In the genomic region with DNA sequence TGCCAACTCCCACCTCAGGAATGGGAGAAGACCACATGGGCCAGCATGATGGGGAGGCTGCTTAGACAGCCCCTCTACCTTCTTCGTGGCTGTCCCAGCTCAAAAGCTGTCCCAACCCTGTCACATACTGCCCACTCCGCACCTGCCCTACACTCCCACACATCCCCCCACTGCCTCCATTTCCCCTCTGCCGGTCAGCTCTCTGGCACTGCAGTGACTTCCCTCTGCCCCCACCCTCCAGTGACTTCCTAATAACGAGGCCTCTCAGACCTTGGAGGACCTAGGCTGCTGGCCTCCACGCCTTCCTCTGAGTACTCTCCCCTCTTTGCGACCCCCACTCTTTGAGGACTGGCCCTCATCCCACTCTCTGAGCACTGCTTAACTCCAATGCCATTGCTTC, we compare ENCODE assay signal across 22 cellular contexts. TPM values are rescaled to one million over a fixed set of nuclear protein-coding genes. Genes with fewer than 3 reads are reported as not detected.
DNase-seq lines count a peak whose midpoint lies in the region; ATAC-seq and TF ChIP-seq lines count a peak whose summit lies in the region.
"Had no signal": no experiment of that assay in that cellular context is flagged by ENCODE, and none has a peak within 500 bp of the region (broad histone marks: within the 10 kb centered on the region; RNA-seq: fewer than 3 reads in every experiment).

No MANE protein-coding gene starts in this region.

- H4K20me1 ChIP-seq in BLaER1 = peaks cover 6% of the 10 kb centered on the region; the same call in 1 of the 2 replicates

- H2BK15ac ChIP-seq in neuronal stem cell (ENCODE audit: low read length) = no peak overlapping the region

- H4K91ac ChIP-seq in neuronal stem cell (ENCODE audit: low read depth, low read length, poor library complexity) (no peak overlapping the region), trophoblast cell (ENCODE audit: low read depth, low read length) (no peak overlapping the region)

- H3K4me3 ChIP-seq in BLaER1 (no peak overlapping the region), HL-60 (replicated peaks; ENCODE audit: insufficient read depth, low read length) (no peak overlapping the region), neuronal stem cell (ENCODE audit: low read length in 2 of 2) (no peak overlapping the region), trophoblast cell (ENCODE audit: low read depth, low read length) (no peak overlapping the region)
- H3K4me3 ChIP-seq: A549, K562, PC-9, SJCRH30 had no signal

- no peaks in the 10 kb centered on the region for H3K9me3 Mint-ChIP-seq in dendritic cell treated with granulocyte-macrophage colony-stimulating factor and Interleukin-4, amounts not matched to agents 40 ng/mL and 50 ng/mL, for 4 days
- H3K9me3 Mint-ChIP-seq: CD14-positive monocyte had no signal

- H3K27me3 Mint-ChIP-seq in dendritic cell treated with granulocyte-macrophage colony-stimulating factor and Interleukin-4, amounts not matched to agents 40 ng/mL and 50 ng/mL, for 4 days = no peaks in the 10 kb centered on the region

- H4K8ac ChIP-seq in neuronal stem cell (ENCODE audit: low read depth, low read length) (no peak overlapping the region), trophoblast cell (ENCODE audit: low read depth, low read length) (no peak overlapping the region)

- H2BK120ac ChIP-seq in neuronal stem cell (ENCODE audit: low read depth, low read length) = no peak overlapping the region
- H2BK120ac ChIP-seq in trophoblast cell (ENCODE audit: insufficient read depth, low read length, poor library complexity) = no peak overlapping the region

- no peak overlapping the region for H2AK5ac ChIP-seq in neuronal stem cell (ENCODE audit: low read depth, low read length)
- H2AK5ac ChIP-seq in trophoblast cell (ENCODE audit: low read length) = no peak overlapping the region

- WGBS in neuronal stem cell (ENCODE audit: extremely low coverage in 2 of 2, insufficient read length in 2 of 2, insufficient replicate concordance in 1 of 2), 2 donors = no CpG with 5 or more reads among the region's 6 CpGs
- no CpG with 5 or more reads among the region's 6 CpGs for WGBS in trophoblast cell (ENCODE audit: extremely low coverage, insufficient coverage, insufficient read length)

- peak overlapping the region; percentile 18 for H3K27ac Mint-ChIP-seq in dendritic cell treated with granulocyte-macrophage colony-stimulating factor and Interleukin-4, amounts not matched to agents 40 ng/mL and 50 ng/mL, for 4 days

- no peak for TF ChIP-seq CTCF in HL-60 (IDR thresholded peaks at IDR 0.05; ENCODE audit: insufficient read depth, low read length)

- no peaks in the 10 kb centered on the region for H3K79me1 ChIP-seq in neuronal stem cell (ENCODE audit: low read depth, low read length)
- H3K79me1 ChIP-seq in trophoblast cell (ENCODE audit: low read length) = no peaks in the 10 kb centered on the region

- H3K23ac ChIP-seq in neuronal stem cell (ENCODE audit: low read depth, low read length, poor library complexity) (no peak overlapping the region), trophoblast cell (ENCODE audit: low read length) (no peak overlapping the region)

- H3K79me2 ChIP-seq in trophoblast cell (ENCODE audit: control insufficient read depth, insufficient read depth, low read length, poor library complexity) = no peaks in the 10 kb centered on the region

- no peaks in the 10 kb centered on the region for H3K36me3 Mint-ChIP-seq in dendritic cell treated with granulocyte-macrophage colony-stimulating factor and Interleukin-4, amounts not matched to agents 40 ng/mL and 50 ng/mL, for 4 days (ENCODE audit: low read depth)
- H3K36me3 Mint-ChIP-seq: CD14-positive monocyte had no signal

- H4K12ac ChIP-seq in trophoblast cell (ENCODE audit: low read depth, low read length) = no peak overlapping the region

- H3K4me3 Mint-ChIP-seq in dendritic cell treated with granulocyte-macrophage colony-stimulating factor and Interleukin-4, amounts not matched to agents 40 ng/mL and 50 ng/mL, for 4 days = no peak overlapping the region

- no peak overlapping the region for H3K14ac ChIP-seq in neuronal stem cell (ENCODE audit: low read length)
- no peak overlapping the region for H3K14ac ChIP-seq in trophoblast cell (ENCODE audit: low read length)

- H3K9me3 ChIP-seq in BLaER1 (no peaks in the 10 kb centered on the region), neuronal stem cell (replicated peaks in 1 of 2; ENCODE audit: control insufficient read depth in 2 of 2, insufficient read depth in 1 of 2, low read depth in 1 of 2, low read length in 2 of 2) (no peaks in the 10 kb centered on the region), trophoblast cell (ENCODE audit: insufficient read depth, low read depth, low read length) (no peaks in the 10 kb centered on the region)
- H3K9me3 ChIP-seq: A549, SJCRH30 had no signal

- H2BK12ac ChIP-seq in neuronal stem cell (ENCODE audit: low read length) = no peak overlapping the region
- H2BK12ac ChIP-seq in trophoblast cell (ENCODE audit: low read length) = no peak overlapping the region

- no peak for DNase-seq in HL-60 (ENCODE audit: low read depth in 1 of 2, low spot score in 1 of 2)
- DNase-seq in neuronal stem cell (ENCODE audit: low spot score) = no peak
- no peak for DNase-seq in nucleus accumbens (lab: John Stamatoyannopoulos, UW)
- no peak for DNase-seq in NCI-H1417 (lab: John Stamatoyannopoulos, UW)
- DNase-seq in trophoblast cell = no peak
- DNase-seq: Calu3, DMS79 treated with DMSO at 0.1 percent for 48 hours, H7, MV-4-11, NCI-H1105 treated with DMSO at 0.1 percent for 48 hours, NCI-H2029, NCI-H526 treated with DMSO at 0.1 percent for 48 hours, PC-9, SJCRH30 had no signal

- H3K4me2 ChIP-seq in BLaER1 = peak overlapping the region; percentile 62; the same call in 1 of the 2 replicates
- H3K4me2 ChIP-seq in neuronal stem cell (ENCODE audit: insufficient read depth, low read length, poor library complexity, severe bottlenecking) = no peak overlapping the region
- no peak overlapping the region for H3K4me2 ChIP-seq in trophoblast cell (ENCODE audit: low read length)
- H3K4me2 ChIP-seq: A549, PC-9 had no signal

- H3K18ac ChIP-seq in neuronal stem cell (ENCODE audit: low read length) (peak overlapping the region; percentile 1), trophoblast cell (ENCODE audit: low read length) (no peak overlapping the region)

- H3K4me1 ChIP-seq in BLaER1 (peaks cover 54% of the 10 kb centered on the region), neuronal stem cell (ENCODE audit: control insufficient read depth in 2 of 2, insufficient read depth in 1 of 2, low read depth in 1 of 2, low read length in 2 of 2) (peaks cover 18 to 26% of the 10 kb centered on the region in 2 donors), trophoblast cell (ENCODE audit: control insufficient read depth in 1 of 2, insufficient read depth in 2 of 2, low read length in 2 of 2) (peaks cover 5 to 6% of the 10 kb centered on the region in 2 experiments)
- H3K4me1 ChIP-seq: A549, SJCRH30 had no signal

- H3K9ac ChIP-seq in BLaER1 = no peak overlapping the region
- no peak overlapping the region for H3K9ac ChIP-seq in neuronal stem cell (ENCODE audit: low read depth, low read length, poor library complexity)
- no peak overlapping the region for H3K9ac ChIP-seq in trophoblast cell (ENCODE audit: low read length)

- ATAC-seq in HG03469 (IDR thresholded peaks at IDR 0.05; ENCODE audit: unreplicated experiment) = no peak
- ATAC-seq: A549, K562, Right ventricle myocardium inferior, SK-N-SH treated with all-trans-retinoic acid at 6 μM for 48 hours had no signal

- H2BK5ac ChIP-seq in neuronal stem cell (ENCODE audit: low read length) = no peak overlapping the region
- no peak overlapping the region for H2BK5ac ChIP-seq in trophoblast cell (ENCODE audit: low read depth, low read length, poor library complexity)

- no peak overlapping the region for H3K4ac ChIP-seq in neuronal stem cell (ENCODE audit: low read length)
- H3K4ac ChIP-seq in trophoblast cell (ENCODE audit: low read depth, low read length) = no peak overlapping the region

- H3K36me3 ChIP-seq in BLaER1 (no peaks in the 10 kb centered on the region), neuronal stem cell (replicated peaks in 1 of 2; ENCODE audit: control insufficient read depth in 2 of 2, insufficient read depth in 2 of 2, low read length in 2 of 2) (no peaks in the 10 kb centered on the region), trophoblast cell (ENCODE audit: control insufficient read depth in 1 of 2, insufficient read depth in 2 of 2, low read length in 2 of 2) (no peaks in the 10 kb centered on the region)
- H3K36me3 ChIP-seq: SJCRH30 had no signal

- peaks cover 54% of the 10 kb centered on the region for H3K4me1 Mint-ChIP-seq in dendritic cell treated with granulocyte-macrophage colony-stimulating factor and Interleukin-4, amounts not matched to agents 40 ng/mL and 50 ng/mL, for 4 days (ENCODE audit: low read depth)

- intact Hi-C loops in dendritic cell treated with granulocyte-macrophage colony-stimulating factor and Interleukin-4, amounts not matched to agents 40 ng/mL and 50 ng/mL, for 4 days (cut with micrococcal nuclease) = no loop called here

- H3K27me3 ChIP-seq in BLaER1 (no peaks in the 10 kb centered on the region), HL-60 (ENCODE audit: insufficient read depth, poor library complexity, severe bottlenecking) (no peaks in the 10 kb centered on the region), neuronal stem cell (ENCODE audit: control insufficient read depth in 3 of 3, insufficient read depth in 3 of 3, low read depth in 1 of 3, low read length in 3 of 3) (no peaks in the 10 kb centered on the region), trophoblast cell (ENCODE audit: insufficient read depth, low read length) (no peaks in the 10 kb centered on the region)
- H3K27me3 ChIP-seq: SJCRH30 had no signal

- H2AFZ ChIP-seq in neuronal stem cell (ENCODE audit: low read length) (no peak overlapping the region), trophoblast cell (ENCODE audit: insufficient read depth, low read length, poor library complexity) (no peak overlapping the region)
- H2AFZ ChIP-seq: PC-9 had no signal

- no peak overlapping the region for H3K27ac ChIP-seq in BLaER1
- H3K27ac ChIP-seq in HL-60 (replicated peaks) = peak overlapping the region; percentile 89
- no peak overlapping the region for H3K27ac ChIP-seq in neuronal stem cell (replicated peaks; ENCODE audit: low read length)
- no peak overlapping the region for H3K27ac ChIP-seq in trophoblast cell (ENCODE audit: low read depth, low read length)
- H3K27ac ChIP-seq: A549, PC-9, SJCRH30 had no signal

RNA-seq across cellular contexts. Expression of a gene that starts 45.3 kb away (rescaled TPM):
- polyA plus RNA-seq in neuronal stem cell (2013, experiment 1 of 2) = 0.04 TPM
- 0.03 TPM for polyA plus RNA-seq in neuronal stem cell (2013, experiment 2 of 2)
- not detected in 2 replicates for polyA plus RNA-seq in trophoblast cell (2013)
- polyA plus RNA-seq: K562 had no signal
